In the genomic region with DNA sequence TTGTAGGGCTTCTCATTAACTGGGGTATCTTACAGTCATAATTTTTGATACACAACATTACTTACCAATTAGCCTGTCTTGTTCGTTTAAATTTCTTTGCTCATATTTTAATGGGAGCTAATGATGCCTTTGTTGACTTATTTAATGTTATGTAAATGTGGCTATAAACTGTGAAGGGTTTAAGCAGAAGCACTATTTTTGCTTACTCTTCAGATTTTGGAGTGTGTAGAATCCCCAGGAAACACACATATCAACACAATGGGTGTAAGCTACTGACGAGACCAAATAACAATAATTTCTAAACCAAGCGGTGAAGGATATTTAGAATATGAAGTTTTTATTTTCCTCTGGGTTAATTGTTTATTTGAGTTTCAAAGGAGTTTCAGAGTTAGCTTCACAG, we compare ENCODE assay signal across 8 cellular contexts.
"Had no signal": no experiment of that assay in that cellular context is flagged by ENCODE, and none has a peak within 500 bp of the region (broad histone marks: within the 10 kb centered on the region; RNA-seq: fewer than 3 reads in every experiment).

No MANE protein-coding gene starts in this region.

- H3K9ac ChIP-seq: GM23248, KMS-11 had no signal

- H3K4me2 ChIP-seq: KMS-11 had no signal

- DNase-seq: GM23248, GOT3, H7, HCEC 1CT, IMR-90, KBM-7 had no signal

- H3K4me3 ChIP-seq: GM23248 had no signal

- H3K27ac ChIP-seq: GM23248, HL-60, KMS-11 had no signal
